Comparison of ENCODE assay signal across 1 cellular context in genomic region chr4:30720021-30720655, GRCh38.
TF ChIP-seq lines count a peak whose summit lies in the region.

A gene with protein sequence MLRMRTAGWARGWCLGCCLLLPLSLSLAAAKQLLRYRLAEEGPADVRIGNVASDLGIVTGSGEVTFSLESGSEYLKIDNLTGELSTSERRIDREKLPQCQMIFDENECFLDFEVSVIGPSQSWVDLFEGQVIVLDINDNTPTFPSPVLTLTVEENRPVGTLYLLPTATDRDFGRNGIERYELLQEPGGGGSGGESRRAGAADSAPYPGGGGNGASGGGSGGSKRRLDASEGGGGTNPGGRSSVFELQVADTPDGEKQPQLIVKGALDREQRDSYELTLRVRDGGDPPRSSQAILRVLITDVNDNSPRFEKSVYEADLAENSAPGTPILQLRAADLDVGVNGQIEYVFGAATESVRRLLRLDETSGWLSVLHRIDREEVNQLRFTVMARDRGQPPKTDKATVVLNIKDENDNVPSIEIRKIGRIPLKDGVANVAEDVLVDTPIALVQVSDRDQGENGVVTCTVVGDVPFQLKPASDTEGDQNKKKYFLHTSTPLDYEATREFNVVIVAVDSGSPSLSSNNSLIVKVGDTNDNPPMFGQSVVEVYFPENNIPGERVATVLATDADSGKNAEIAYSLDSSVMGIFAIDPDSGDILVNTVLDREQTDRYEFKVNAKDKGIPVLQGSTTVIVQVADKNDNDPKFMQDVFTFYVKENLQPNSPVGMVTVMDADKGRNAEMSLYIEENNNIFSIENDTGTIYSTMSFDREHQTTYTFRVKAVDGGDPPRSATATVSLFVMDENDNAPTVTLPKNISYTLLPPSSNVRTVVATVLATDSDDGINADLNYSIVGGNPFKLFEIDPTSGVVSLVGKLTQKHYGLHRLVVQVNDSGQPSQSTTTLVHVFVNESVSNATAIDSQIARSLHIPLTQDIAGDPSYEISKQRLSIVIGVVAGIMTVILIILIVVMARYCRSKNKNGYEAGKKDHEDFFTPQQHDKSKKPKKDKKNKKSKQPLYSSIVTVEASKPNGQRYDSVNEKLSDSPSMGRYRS (N-terminal part only) (plus strand): TSS chr4:30720369. CDS start chr4:30721423, 1,054 bp downstream.

TF ChIP-seq in GM12878, 131 proteins besides CTCF, POLR2A, EP300 and RAD21 (continued from another document):
- TF ChIP-seq, protein P1, sequence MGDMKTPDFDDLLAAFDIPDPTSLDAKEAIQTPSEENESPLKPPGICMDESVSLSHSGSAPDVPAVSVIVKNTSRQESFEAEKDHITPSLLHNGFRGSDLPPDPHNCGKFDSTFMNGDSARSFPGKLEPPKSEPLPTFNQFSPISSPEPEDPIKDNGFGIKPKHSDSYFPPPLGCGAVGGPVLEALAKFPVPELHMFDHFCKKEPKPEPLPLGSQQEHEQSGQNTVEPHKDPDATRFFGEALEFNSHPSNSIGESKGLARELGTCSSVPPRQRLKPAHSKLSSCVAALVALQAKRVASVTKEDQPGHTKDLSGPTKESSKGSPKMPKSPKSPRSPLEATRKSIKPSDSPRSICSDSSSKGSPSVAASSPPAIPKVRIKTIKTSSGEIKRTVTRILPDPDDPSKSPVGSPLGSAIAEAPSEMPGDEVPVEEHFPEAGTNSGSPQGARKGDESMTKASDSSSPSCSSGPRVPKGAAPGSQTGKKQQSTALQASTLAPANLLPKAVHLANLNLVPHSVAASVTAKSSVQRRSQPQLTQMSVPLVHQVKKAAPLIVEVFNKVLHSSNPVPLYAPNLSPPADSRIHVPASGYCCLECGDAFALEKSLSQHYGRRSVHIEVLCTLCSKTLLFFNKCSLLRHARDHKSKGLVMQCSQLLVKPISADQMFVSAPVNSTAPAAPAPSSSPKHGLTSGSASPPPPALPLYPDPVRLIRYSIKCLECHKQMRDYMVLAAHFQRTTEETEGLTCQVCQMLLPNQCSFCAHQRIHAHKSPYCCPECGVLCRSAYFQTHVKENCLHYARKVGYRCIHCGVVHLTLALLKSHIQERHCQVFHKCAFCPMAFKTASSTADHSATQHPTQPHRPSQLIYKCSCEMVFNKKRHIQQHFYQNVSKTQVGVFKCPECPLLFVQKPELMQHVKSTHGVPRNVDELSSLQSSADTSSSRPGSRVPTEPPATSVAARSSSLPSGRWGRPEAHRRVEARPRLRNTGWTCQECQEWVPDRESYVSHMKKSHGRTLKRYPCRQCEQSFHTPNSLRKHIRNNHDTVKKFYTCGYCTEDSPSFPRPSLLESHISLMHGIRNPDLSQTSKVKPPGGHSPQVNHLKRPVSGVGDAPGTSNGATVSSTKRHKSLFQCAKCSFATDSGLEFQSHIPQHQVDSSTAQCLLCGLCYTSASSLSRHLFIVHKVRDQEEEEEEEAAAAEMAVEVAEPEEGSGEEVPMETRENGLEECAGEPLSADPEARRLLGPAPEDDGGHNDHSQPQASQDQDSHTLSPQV (IDR thresholded peaks at IDR 0.05), result no peak
- no peak for TF ChIP-seq HDGF (IDR thresholded peaks at IDR 0.05)
- no peak for TF ChIP-seq STAT1 (conservative IDR thresholded peaks at IDR 0.05)
- no peak for TF ChIP-seq BHLHE40 (IDR thresholded peaks at IDR 0.05; ENCODE audit: borderline replicate concordance in 1 of 2, low read depth in 2 of 2, low read length in 1 of 2)
- TF ChIP-seq HSF1 (IDR thresholded peaks at IDR 0.05; ENCODE audit: low read depth, low read length), result no peak
- TF ChIP-seq, protein P2, sequence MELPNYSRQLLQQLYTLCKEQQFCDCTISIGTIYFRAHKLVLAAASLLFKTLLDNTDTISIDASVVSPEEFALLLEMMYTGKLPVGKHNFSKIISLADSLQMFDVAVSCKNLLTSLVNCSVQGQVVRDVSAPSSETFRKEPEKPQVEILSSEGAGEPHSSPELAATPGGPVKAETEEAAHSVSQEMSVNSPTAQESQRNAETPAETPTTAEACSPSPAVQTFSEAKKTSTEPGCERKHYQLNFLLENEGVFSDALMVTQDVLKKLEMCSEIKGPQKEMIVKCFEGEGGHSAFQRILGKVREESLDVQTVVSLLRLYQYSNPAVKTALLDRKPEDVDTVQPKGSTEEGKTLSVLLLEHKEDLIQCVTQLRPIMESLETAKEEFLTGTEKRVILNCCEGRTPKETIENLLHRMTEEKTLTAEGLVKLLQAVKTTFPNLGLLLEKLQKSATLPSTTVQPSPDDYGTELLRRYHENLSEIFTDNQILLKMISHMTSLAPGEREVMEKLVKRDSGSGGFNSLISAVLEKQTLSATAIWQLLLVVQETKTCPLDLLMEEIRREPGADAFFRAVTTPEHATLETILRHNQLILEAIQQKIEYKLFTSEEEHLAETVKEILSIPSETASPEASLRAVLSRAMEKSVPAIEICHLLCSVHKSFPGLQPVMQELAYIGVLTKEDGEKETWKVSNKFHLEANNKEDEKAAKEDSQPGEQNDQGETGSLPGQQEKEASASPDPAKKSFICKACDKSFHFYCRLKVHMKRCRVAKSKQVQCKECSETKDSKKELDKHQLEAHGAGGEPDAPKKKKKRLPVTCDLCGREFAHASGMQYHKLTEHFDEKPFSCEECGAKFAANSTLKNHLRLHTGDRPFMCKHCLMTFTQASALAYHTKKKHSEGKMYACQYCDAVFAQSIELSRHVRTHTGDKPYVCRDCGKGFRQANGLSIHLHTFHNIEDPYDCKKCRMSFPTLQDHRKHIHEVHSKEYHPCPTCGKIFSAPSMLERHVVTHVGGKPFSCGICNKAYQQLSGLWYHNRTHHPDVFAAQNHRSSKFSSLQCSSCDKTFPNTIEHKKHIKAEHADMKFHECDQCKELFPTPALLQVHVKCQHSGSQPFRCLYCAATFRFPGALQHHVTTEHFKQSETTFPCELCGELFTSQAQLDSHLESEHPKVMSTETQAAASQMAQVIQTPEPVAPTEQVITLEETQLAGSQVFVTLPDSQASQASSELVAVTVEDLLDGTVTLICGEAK (IDR thresholded peaks at IDR 0.05; ENCODE audit: borderline replicate concordance), result no peak
